ENCODE assay signal across 13 cellular contexts in genomic region chr14:64324461-64325255, GRCh38. TPM values are rescaled to one million over a fixed set of nuclear protein-coding genes. Genes with fewer than 3 reads are reported as not detected.
DNase-seq lines count a peak whose midpoint lies in the region; ATAC-seq and TF ChIP-seq lines count a peak whose summit lies in the region.
"Had no signal": no experiment of that assay in that cellular context is flagged by ENCODE, and none has a peak within 500 bp of the region (broad histone marks: within the 10 kb centered on the region; RNA-seq: fewer than 3 reads in every experiment).

No MANE protein-coding gene starts in this region.

- H4K5ac ChIP-seq in H9 (ENCODE audit: insufficient read length, low read depth, low read length), result no peak overlapping the region

- WGBS in smooth muscle cell (ENCODE audit: low lambda C conversion rate), result 38% methylated on average over 2 of the region's 2 CpGs
- 34 to 45% methylated on average over 2 of the region's 2 CpGs for WGBS in lower leg skin, 2 donors
- no CpG with 5 or more reads among the region's 2 CpGs for WGBS in H9 (ENCODE audit: extremely low coverage, insufficient read length, low lambda C conversion rate)

- ATAC-seq in natural killer cell treated with Interleukin-12 subunit alpha and Interleukin-12 subunit beta and Interleukin-15 and Interleukin-18, amount 100 ng/mL, for 72 hours, result no peak
- ATAC-seq: heart left ventricle had no signal

- no peak overlapping the region for H3T11ph ChIP-seq in H9 (ENCODE audit: low read length)

- H3K36me3 Mint-ChIP-seq in endothelial cell (ENCODE audit: low read depth, unreplicated experiment) (no peaks in the 10 kb centered on the region), H9 (ENCODE audit: insufficient read depth in 1 of 3, low read depth in 3 of 3) (peaks cover 0 to 3% (median 0%) of the 10 kb centered on the region in 3 experiments; a peak in 2 of 7 replicates)
- no peaks in the 10 kb centered on the region for H3K36me3 Mint-ChIP-seq in natural killer cell treated with Interleukin-12 subunit alpha and Interleukin-12 subunit beta and Interleukin-15 and Interleukin-18, amount 100 ng/mL, for 72 hours

- H2BK20ac ChIP-seq in H9 (ENCODE audit: low read depth, low read length, poor library complexity, severe bottlenecking), result no peak overlapping the region

- no peak overlapping the region for H3K4me2 ChIP-seq in smooth muscle cell
- H3K4me2 ChIP-seq in H9 (ENCODE audit: insufficient read depth, insufficient read length, low read length), result no peak overlapping the region

- no peaks in the 10 kb centered on the region for H3K79me1 ChIP-seq in H9 (ENCODE audit: insufficient read depth, low read depth, low read length, poor library complexity, severe bottlenecking)

- TF ChIP-seq POLR2A in lower leg skin (IDR thresholded peaks at IDR 0.05), result no peak

- no peak overlapping the region for H3K23ac ChIP-seq in H9 (ENCODE audit: insufficient read length, low read depth, low read length)

- no peaks in the 10 kb centered on the region for H3K9me3 ChIP-seq in smooth muscle cell (replicated peaks; ENCODE audit: low read depth)
- H3K9me3 ChIP-seq in H9 (ENCODE audit: control insufficient read depth, low read depth, low read length), result no peaks in the 10 kb centered on the region
- H3K9me3 ChIP-seq: HAP-1, heart left ventricle had no signal

- H2BK5ac ChIP-seq in H9 (ENCODE audit: insufficient read length, low read length), result no peak overlapping the region

- H3K9ac ChIP-seq in smooth muscle cell (ENCODE audit: low read depth), result no peak overlapping the region
- no peak overlapping the region for H3K9ac ChIP-seq in H9 (ENCODE audit: extremely low read depth, insufficient read length, low read length)
- H3K9ac ChIP-seq: parathyroid adenoma had no signal

- H3K14ac ChIP-seq in H9 (ENCODE audit: insufficient read depth, low read length), result no peak overlapping the region

- no peaks in the 10 kb centered on the region for H4K20me1 ChIP-seq in smooth muscle cell (ENCODE audit: low read depth)
- H4K20me1 ChIP-seq in H9 (ENCODE audit: control insufficient read depth, insufficient read depth, insufficient read length), result no peaks in the 10 kb centered on the region

- H3K27ac ChIP-seq in smooth muscle cell (ENCODE audit: low read depth) (peak overlapping the region; percentile 72), H9 (ENCODE audit: insufficient read length, low read depth, low read length) (no peak overlapping the region)
- H3K27ac ChIP-seq: heart left ventricle, parathyroid adenoma had no signal

- intact Hi-C loops in lower leg skin (cut with DNase I; ENCODE audit: low total_unique reads), result no loop called here

- no peak overlapping the region for H3K4me3 ChIP-seq in smooth muscle cell
- H3K4me3 ChIP-seq in lower leg skin (ENCODE audit: low read depth, poor library complexity, severe bottlenecking), result no peak overlapping the region
- H3K4me3 ChIP-seq: HAP-1, heart left ventricle had no signal

- no peak overlapping the region for H3K56ac ChIP-seq in H9 (ENCODE audit: insufficient read length, low read depth, low read length)

- H3K4me1 Mint-ChIP-seq in endothelial cell (ENCODE audit: unreplicated experiment), result no peaks in the 10 kb centered on the region
- peaks cover 4 to 7% of the 10 kb centered on the region in 2 experiments for H3K4me1 Mint-ChIP-seq in H9
- H3K4me1 Mint-ChIP-seq in natural killer cell treated with Interleukin-12 subunit alpha and Interleukin-12 subunit beta and Interleukin-15 and Interleukin-18, amount 100 ng/mL, for 72 hours (ENCODE audit: low read depth in 2 of 2), result no peaks in the 10 kb centered on the region
- H3K4me1 Mint-ChIP-seq: activated CD4-positive, alpha-beta T cell treated with anti-CD3 and anti-CD28 coated beads, Interleukin-2, amount 10 ng/mL, durations not matched to agents 7 days and 5 days had no signal

- H3K79me2 ChIP-seq in smooth muscle cell (ENCODE audit: low read depth) (no peaks in the 10 kb centered on the region), H9 (ENCODE audit: insufficient read depth, low read length) (no peaks in the 10 kb centered on the region)
- H3K79me2 ChIP-seq: parathyroid adenoma had no signal

- no peak for TF ChIP-seq CTCF in endothelial cell (IDR thresholded peaks at IDR 0.05; ENCODE audit: unreplicated experiment)
- TF ChIP-seq CTCF in smooth muscle cell (IDR thresholded peaks at IDR 0.05; ENCODE audit: borderline replicate concordance, insufficient read depth, poor library complexity, severe bottlenecking), result no peak
- no peak for TF ChIP-seq CTCF in lower leg skin (IDR thresholded peaks at IDR 0.05)
- TF ChIP-seq CTCF in H9 (conservative IDR thresholded peaks at IDR 0.05), result no peak

- no peak overlapping the region for H3K4ac ChIP-seq in H9 (ENCODE audit: low read depth, low read length)

- H3F3A ChIP-seq in smooth muscle cell (ENCODE audit: low read depth), result no peaks in the 10 kb centered on the region

- DNase-seq in NCI-H748 (lab: John Stamatoyannopoulos, UW; ENCODE audit: unreplicated experiment) (peak; percentile 7), NCI-H748 treated with DMSO at 0.1 percent for 48 hours (lab: John Stamatoyannopoulos, UW) (no peak), NCI-H524 treated with DMSO at 0.1 percent for 48 hours (lab: John Stamatoyannopoulos, UW) (peak; percentile 58), endothelial cell (ENCODE audit: low spot score) (no peak), smooth muscle cell (lab: John Stamatoyannopoulos, UW; ENCODE audit: unreplicated experiment) (no peak), lower leg skin (ENCODE audit: low spot score in 2 of 2) (no peak), H9 (no peak)
- DNase-seq in natural killer cell treated with Interleukin-12 subunit alpha and Interleukin-12 subunit beta and Interleukin-15 and Interleukin-18, amount 100 ng/mL, for 72 hours (ENCODE audit: low spot score), result no peak
- DNase-seq: activated CD4-positive, alpha-beta T cell treated with anti-CD3 and anti-CD28 coated beads, Interleukin-2, amount 10 ng/mL, durations not matched to agents 7 days and 5 days; heart left ventricle; mammary epithelial cell had no signal

- H2AK5ac ChIP-seq in H9 (ENCODE audit: insufficient read length, low read length), result no peak overlapping the region

- no peak overlapping the region for H3K4me3 Mint-ChIP-seq in endothelial cell (ENCODE audit: unreplicated experiment)
- H3K4me3 Mint-ChIP-seq in H9, result no peak overlapping the region
- no peak overlapping the region for H3K4me3 Mint-ChIP-seq in natural killer cell treated with Interleukin-12 subunit alpha and Interleukin-12 subunit beta and Interleukin-15 and Interleukin-18, amount 100 ng/mL, for 72 hours
- H3K4me3 Mint-ChIP-seq: activated CD4-positive, alpha-beta T cell treated with anti-CD3 and anti-CD28 coated beads, Interleukin-2, amount 10 ng/mL, durations not matched to agents 7 days and 5 days had no signal

- no peak overlapping the region for H2BK15ac ChIP-seq in H9 (ENCODE audit: low read depth, low read length)

- no peaks in the 10 kb centered on the region for H3K4me1 ChIP-seq in smooth muscle cell (ENCODE audit: low read depth)
- no peaks in the 10 kb centered on the region; the same call in 1 of the 2 replicates for H3K4me1 ChIP-seq in H9 (ENCODE audit: insufficient read depth, low read length)
- H3K4me1 ChIP-seq: heart left ventricle, parathyroid adenoma had no signal

- no peaks in the 10 kb centered on the region for H3K27me3 Mint-ChIP-seq in endothelial cell (ENCODE audit: unreplicated experiment)
- no peaks in the 10 kb centered on the region for H3K27me3 Mint-ChIP-seq in H9 (ENCODE audit: low read depth)
- peaks cover 20 to 29% of the 10 kb centered on the region in 2 donors for H3K27me3 Mint-ChIP-seq in natural killer cell treated with Interleukin-12 subunit alpha and Interleukin-12 subunit beta and Interleukin-15 and Interleukin-18, amount 100 ng/mL, for 72 hours

- H2BK120ac ChIP-seq in H9 (ENCODE audit: low read depth, low read length, poor library complexity, severe bottlenecking), result no peak overlapping the region

- no peaks in the 10 kb centered on the region for H3K27me3 ChIP-seq in smooth muscle cell (ENCODE audit: low read depth)
- H3K27me3 ChIP-seq in H9 (ENCODE audit: insufficient read depth, low read length), result no peaks in the 10 kb centered on the region
- H3K27me3 ChIP-seq: heart left ventricle had no signal

- peak overlapping the region; percentile 32 for H3K27ac Mint-ChIP-seq in endothelial cell (ENCODE audit: unreplicated experiment)
- peak overlapping the region in 1 of 3 experiments; percentile 86; a peak in 3 of 7 replicates for H3K27ac Mint-ChIP-seq in H9
- no peak overlapping the region for H3K27ac Mint-ChIP-seq in natural killer cell treated with Interleukin-12 subunit alpha and Interleukin-12 subunit beta and Interleukin-15 and Interleukin-18, amount 100 ng/mL, for 72 hours
- H3K27ac Mint-ChIP-seq: activated CD4-positive, alpha-beta T cell treated with anti-CD3 and anti-CD28 coated beads, Interleukin-2, amount 10 ng/mL, durations not matched to agents 7 days and 5 days had no signal

- H2BK12ac ChIP-seq in H9 (ENCODE audit: insufficient read length, low read depth, low read length), result no peak overlapping the region

- H3K36me3 ChIP-seq in smooth muscle cell (ENCODE audit: low read depth), result no peaks in the 10 kb centered on the region
- H3K36me3 ChIP-seq: HAP-1, heart left ventricle had no signal

- H4K91ac ChIP-seq in H9 (ENCODE audit: insufficient read length, low read depth, low read length), result no peak overlapping the region

- H3K9me3 Mint-ChIP-seq in endothelial cell (ENCODE audit: unreplicated experiment) (no peaks in the 10 kb centered on the region), H9 (no peaks in the 10 kb centered on the region)
- H3K9me3 Mint-ChIP-seq in natural killer cell treated with Interleukin-12 subunit alpha and Interleukin-12 subunit beta and Interleukin-15 and Interleukin-18, amount 100 ng/mL, for 72 hours, result no peaks in the 10 kb centered on the region
- H3K9me3 Mint-ChIP-seq: activated CD4-positive, alpha-beta T cell treated with anti-CD3 and anti-CD28 coated beads, Interleukin-2, amount 10 ng/mL, durations not matched to agents 7 days and 5 days had no signal

- H3K18ac ChIP-seq in H9 (ENCODE audit: insufficient read length, low read depth, low read length), result no peak overlapping the region

- H4K8ac ChIP-seq in H9 (replicated peaks; ENCODE audit: insufficient read length, low read depth, low read length), result no peak overlapping the region

- no peak overlapping the region for H2AFZ ChIP-seq in smooth muscle cell (ENCODE audit: low read depth)
- H2AFZ ChIP-seq in H9 (ENCODE audit: low read length), result no peak overlapping the region
- H2AFZ ChIP-seq: parathyroid adenoma had no signal

- H3K23me2 ChIP-seq in H9 (ENCODE audit: insufficient read length, low read depth, low read length, poor library complexity, severe bottlenecking), result no peaks in the 10 kb centered on the region

RNA-seq across cellular contexts. Expression of gene ESR2, which starts 30.5 kb away (rescaled TPM):
- total RNA-seq in endothelial cell (ENCODE audit: unreplicated experiment), result not detected
- total RNA-seq in smooth muscle cell, result 0.13 TPM in 1 of 2 replicates, not detected in the other
- 0.12 TPM in 1 of 2 replicates, not detected in the other for polyA plus RNA-seq in smooth muscle cell
- total RNA-seq in lower leg skin, result under 1 TPM; 0.08 to 0.65 (median 0.22) TPM
- total RNA-seq in H9 (2021), result 0.11 and 0.15 TPM in 2 replicates
- under 1 TPM in 1 of 2 donors, not detected in 1; 0.64 TPM for total RNA-seq in natural killer cell treated with Interleukin-12 subunit alpha and Interleukin-12 subunit beta and Interleukin-15 and Interleukin-18, amount 100 ng/mL, for 72 hours
- total RNA-seq: activated CD4-positive, alpha-beta T cell treated with anti-CD3 and anti-CD28 coated beads, Interleukin-2, amount 10 ng/mL, durations not matched to agents 7 days and 5 days had no signal

Comparison
In these comparisons a context has a peak if more than half of its experiments do, and no peak if none do; other contexts are left out.
1. DNase-seq: peak in NCI-H748 (single experiment) and NCI-H524 treated with DMSO at 0.1 percent for 48 hours (single experiment); none in NCI-H748 treated with DMSO at 0.1 percent for 48 hours (single experiment), endothelial cell (single experiment), smooth muscle cell (single experiment), lower leg skin (0 of 2), H9 (single experiment) and natural killer cell treated with Interleukin-12 subunit alpha and Interleukin-12 subunit beta and Interleukin-15 and Interleukin-18, amount 100 ng/mL, for 72 hours (single experiment).